20 cellular contexts compared by ENCODE assay signal in genomic region chr18:37944871-37945270, GRCh38.
"Had no signal": no experiment of that assay in that cellular context is flagged by ENCODE, and none has a peak within 500 bp of the region (broad histone marks: within the 10 kb centered on the region; RNA-seq: fewer than 3 reads in every experiment).

No MANE protein-coding gene starts in this region.

- ATAC-seq: effector memory CD8-positive, alpha-beta T cell; esophagus mucosa; foreskin keratinocyte; gastrocnemius medialis; gastroesophageal sphincter; heart left ventricle; heart right ventricle had no signal

- DNase-seq: colonic mucosa; cortex of kidney; dermis blood vessel endothelial cell; effector CD4-positive, alpha-beta T cell; effector CD8-positive, alpha-beta T cell; effector memory CD4-positive, alpha-beta T cell; effector memory CD8-positive, alpha-beta T cell; endodermal cell; erythroblast; esophagus squamous epithelium; foreskin fibroblast; foreskin keratinocyte; foreskin melanocyte; gastrocnemius medialis; glutamatergic neuron; head of caudate nucleus; heart left ventricle; heart right ventricle had no signal
